8 cellular contexts compared by ENCODE assay signal in the genomic region with DNA sequence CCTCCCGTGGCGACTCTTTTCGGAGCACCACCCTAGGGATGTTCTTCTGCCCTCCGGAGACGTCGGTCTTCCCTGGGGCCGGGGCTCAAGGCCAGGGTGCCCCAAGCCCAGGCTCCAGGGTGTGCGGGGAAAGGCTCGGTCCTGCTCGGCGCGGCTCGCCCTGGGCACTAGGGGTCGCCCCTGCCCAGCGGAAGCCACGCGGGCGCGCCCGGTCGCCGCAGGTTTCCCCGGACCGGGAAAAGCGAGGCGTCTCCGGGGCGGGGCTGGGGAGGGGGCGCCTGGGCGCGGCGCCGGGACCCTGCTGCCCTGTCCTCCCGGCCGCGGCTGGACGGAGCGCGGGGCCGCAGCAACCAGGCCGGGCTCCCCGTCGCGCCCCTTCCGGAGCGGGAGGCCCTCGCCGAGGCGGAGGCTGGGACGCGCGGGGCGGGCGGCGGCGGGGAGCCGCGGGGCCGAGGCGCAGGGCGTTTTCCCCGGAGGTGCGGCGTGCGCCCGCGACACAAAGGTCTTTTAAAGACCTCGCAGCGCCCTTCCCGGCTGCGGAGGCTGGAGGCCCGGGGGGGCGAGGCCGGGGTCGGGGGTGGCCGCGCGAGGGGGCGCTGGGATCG.
DNase-seq lines count a peak whose midpoint lies in the region; ATAC-seq, FAIRE-seq and TF ChIP-seq lines count a peak whose summit lies in the region.

No MANE protein-coding gene starts in this region.

- peak; percentile 30 to 78 (median 64) for DNase-seq in CD4-positive, alpha-beta T cell
- peak; percentile 67 for DNase-seq in HT1080 (ENCODE audit: low read depth)
- peak; percentile 60 for DNase-seq in RCC 7860 (ENCODE audit: low spot score)
- peak; percentile 56 to 89 for DNase-seq in foreskin fibroblast
- peak; percentile 83 for DNase-seq in neural crest cell (ENCODE audit: low read depth, low spot score)
- peak; percentile 83 for DNase-seq in stomach

- FAIRE-seq in RCC 7860 (lab: Jason Lieb, UNC), result no peak

- no peak for TF ChIP-seq EP300 in stomach (IDR thresholded peaks at IDR 0.05)

- TF ChIP-seq CTCF in CD4-positive, alpha-beta T cell (IDR thresholded peaks at IDR 0.05), result peak; percentile 78
- peak; percentile 73 for TF ChIP-seq CTCF in foreskin fibroblast (IDR thresholded peaks at IDR 0.05; ENCODE audit: low read depth, low read length)
- TF ChIP-seq CTCF in neural crest cell (conservative IDR thresholded peaks at IDR 0.05), result peak; percentile 95
- peak in 5 of 7 experiments; percentile 60 to 89 (median 76) for TF ChIP-seq CTCF in stomach (IDR thresholded peaks at IDR 0.05)

- peaks cover 16 to 34% (median 28%) of the 10 kb centered on the region in 4 donors for H3K4me1 ChIP-seq in stomach

- ATAC-seq in CD4-positive, alpha-beta T cell (ENCODE audit: poor library complexity), result peak; percentile 94
- peak; percentile 66 for ATAC-seq in GM19468 (IDR thresholded peaks at IDR 0.05; ENCODE audit: extremely low read depth, unreplicated experiment)
- peak; percentile 94 for ATAC-seq in activated T-helper 17 cell treated with anti-CD3 and anti-CD28 coated beads, Interleukin-2, amount 50 U/mL, for 72 hours (replicated peaks)

- no peaks in the 10 kb centered on the region for H3K9me3 ChIP-seq in CD4-positive, alpha-beta T cell (ENCODE audit: control insufficient read depth, low read length)
- peaks cover 5 to 8% (median 7%) of the 10 kb centered on the region in 4 donors for H3K9me3 ChIP-seq in stomach

- peaks cover 16% of the 10 kb centered on the region for H3K27me3 Mint-ChIP-seq in CD4-positive, alpha-beta T cell
- peaks cover 7% of the 10 kb centered on the region for H3K27me3 Mint-ChIP-seq in activated T-helper 17 cell treated with anti-CD3 and anti-CD28 coated beads, Interleukin-2, amount 50 U/mL, for 72 hours
- peaks cover 6% of the 10 kb centered on the region for H3K27me3 Mint-ChIP-seq in neural crest cell (ENCODE audit: low read depth)

- no peaks in the 10 kb centered on the region for H3K9me3 Mint-ChIP-seq in CD4-positive, alpha-beta T cell
- H3K9me3 Mint-ChIP-seq in activated T-helper 17 cell treated with anti-CD3 and anti-CD28 coated beads, Interleukin-2, amount 50 U/mL, for 72 hours, result no peaks in the 10 kb centered on the region
- H3K9me3 Mint-ChIP-seq in neural crest cell, result peaks cover 5% of the 10 kb centered on the region

- H3K36me3 ChIP-seq in stomach, result no peaks in the 10 kb centered on the region

- peak overlapping the region; percentile 61 to 62 for H3K4me3 ChIP-seq in foreskin fibroblast (ENCODE audit: low read depth in 1 of 2, low read length in 2 of 2)
- peak overlapping the region; percentile 65 to 72 (median 69) for H3K4me3 ChIP-seq in stomach

- peak overlapping the region; percentile 34 for H3K4me3 Mint-ChIP-seq in CD4-positive, alpha-beta T cell
- H3K4me3 Mint-ChIP-seq in activated T-helper 17 cell treated with anti-CD3 and anti-CD28 coated beads, Interleukin-2, amount 50 U/mL, for 72 hours, result peak overlapping the region; percentile 70
- H3K4me3 Mint-ChIP-seq in neural crest cell, result peak overlapping the region; percentile 68

- POLR2A ChIA-PET in CD4-positive, alpha-beta T cell (lab: Charles Lee), result interaction anchor here (1.1 kb wide), 1 partner anchor 20 kb away, joined by 4 read pairs; no protein-coding TSS in a partner anchor

- no peak overlapping the region for H3K27ac ChIP-seq in CD4-positive, alpha-beta T cell (ENCODE audit: low read depth, low read length)
- peak overlapping the region; percentile 59 to 88 (median 81) for H3K27ac ChIP-seq in stomach

- 0 to 1% (median 1%) methylated on average over 8 to 80 of the region's 80 CpGs; no CpG with 5 or more reads in 1 of the 5 donors for WGBS in stomach, 5 donors

- peaks cover 4% of the 10 kb centered on the region for H3K4me1 Mint-ChIP-seq in CD4-positive, alpha-beta T cell (ENCODE audit: low read depth)
- H3K4me1 Mint-ChIP-seq in activated T-helper 17 cell treated with anti-CD3 and anti-CD28 coated beads, Interleukin-2, amount 50 U/mL, for 72 hours, result peaks cover 5% of the 10 kb centered on the region
- H3K4me1 Mint-ChIP-seq in neural crest cell, result peaks cover 27% of the 10 kb centered on the region

- H3K27ac Mint-ChIP-seq in CD4-positive, alpha-beta T cell, result no peak overlapping the region
- no peak overlapping the region for H3K27ac Mint-ChIP-seq in activated T-helper 17 cell treated with anti-CD3 and anti-CD28 coated beads, Interleukin-2, amount 50 U/mL, for 72 hours
- H3K27ac Mint-ChIP-seq in neural crest cell (ENCODE audit: unreplicated experiment), result no peak overlapping the region

- no peaks in the 10 kb centered on the region for H3K27me3 ChIP-seq in CD4-positive, alpha-beta T cell (ENCODE audit: control insufficient read depth, insufficient read depth, low read length)
- peaks cover 0 to 8% (median 0%) of the 10 kb centered on the region in 3 donors for H3K27me3 ChIP-seq in stomach

- no peaks in the 10 kb centered on the region for H3K36me3 Mint-ChIP-seq in CD4-positive, alpha-beta T cell (ENCODE audit: low read depth)
- no peaks in the 10 kb centered on the region for H3K36me3 Mint-ChIP-seq in activated T-helper 17 cell treated with anti-CD3 and anti-CD28 coated beads, Interleukin-2, amount 50 U/mL, for 72 hours (ENCODE audit: low read depth)
- peaks cover 3% of the 10 kb centered on the region for H3K36me3 Mint-ChIP-seq in neural crest cell (ENCODE audit: low read depth)

- intact Hi-C loops in CD4-positive, alpha-beta T cell (cut with DNase I, micrococcal nuclease), result loop anchor here (1.0 to 5.0 kb wide), 3 partner anchors 264 to 702 kb away; no protein-coding TSS in a partner anchor
- intact Hi-C loops in stomach (cut with DNase I; ENCODE audit: low total_unique reads), result loop anchor here (5.0 to 10.0 kb wide), 2 partner anchors 263 to 721 kb away; a partner anchor contains a TSS

- TF ChIP-seq POLR2A in stomach (IDR thresholded peaks at IDR 0.05), result no peak

- CTCF ChIA-PET in CD4-positive, alpha-beta T cell (lab: Charles Lee), result interaction anchor here (2.5 kb wide), 1 partner anchor 703 kb away, joined by 10 read pairs; no protein-coding TSS in a partner anchor
